ENCODE assay signal across 8 cellular contexts in the genomic region with DNA sequence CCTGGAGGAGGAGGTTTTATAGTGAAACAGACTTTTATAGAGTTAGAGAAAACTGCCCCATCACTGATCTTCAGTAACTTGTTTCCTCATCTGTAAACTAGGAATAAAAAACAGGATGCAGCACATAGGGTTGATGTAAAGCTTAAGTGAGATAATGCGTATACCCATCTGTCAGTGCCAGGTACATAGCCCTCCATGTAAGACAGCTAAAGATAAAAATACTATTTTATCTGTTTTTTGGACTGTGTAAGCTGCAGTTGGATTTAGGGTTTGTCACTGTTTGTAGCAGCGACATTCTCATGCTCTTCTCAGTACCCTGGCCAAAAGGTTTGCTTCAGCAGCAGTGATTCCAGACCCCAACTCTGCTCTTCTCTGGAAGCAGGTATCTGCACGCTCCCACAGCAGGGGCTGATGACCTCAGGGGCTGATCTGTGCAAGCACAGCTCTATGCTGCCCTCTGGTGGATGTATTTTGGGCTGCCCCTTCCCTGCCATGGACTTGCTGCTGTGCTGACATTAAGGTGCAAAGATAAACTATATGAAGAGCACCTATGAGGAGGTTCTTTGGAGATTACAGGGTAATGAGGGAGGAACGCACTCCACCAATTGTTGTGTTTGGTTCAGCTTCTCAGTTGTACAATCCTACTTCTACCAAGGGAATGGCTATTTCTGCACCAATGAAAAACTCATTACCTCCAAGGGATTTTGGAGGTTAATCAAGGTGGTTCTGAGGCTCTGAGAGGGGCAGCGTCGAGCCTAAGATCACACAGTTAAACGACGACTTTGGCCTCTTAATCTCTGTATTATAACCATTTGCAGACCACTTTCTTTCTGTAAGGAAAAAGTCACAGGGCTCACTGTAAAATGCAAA. TPM values are rescaled to one million over a fixed set of nuclear protein-coding genes. Genes with fewer than 3 reads are reported as not detected.
DNase-seq lines count a peak whose midpoint lies in the region; ATAC-seq and TF ChIP-seq lines count a peak whose summit lies in the region.

No MANE protein-coding gene starts in this region.

- peaks cover 7% of the 10 kb centered on the region for H3K4me1 Mint-ChIP-seq in central memory CD8-positive, alpha-beta T cell

- H3K4me3 ChIP-seq in AG09309 (ENCODE audit: control insufficient read depth, low read depth, low read length): no peak overlapping the region

- H3K9me3 Mint-ChIP-seq in central memory CD8-positive, alpha-beta T cell: no peaks in the 10 kb centered on the region

- TF ChIP-seq CTCF in AG09309 (IDR thresholded peaks at IDR 0.05; ENCODE audit: control insufficient read depth, insufficient read depth, low read depth, low read length, missing control alignments): peak; percentile 96

- no peak overlapping the region for H3K4me3 Mint-ChIP-seq in central memory CD8-positive, alpha-beta T cell

- ATAC-seq in GM18861 (IDR thresholded peaks at IDR 0.05; ENCODE audit: unreplicated experiment) (peak; percentile 47), HG03103 (IDR thresholded peaks at IDR 0.05; ENCODE audit: low read depth, unreplicated experiment) (peak; percentile 57), left colon (peak; percentile 90)
- ATAC-seq in activated CD4-positive, CD25-positive, alpha-beta regulatory T cell treated with anti-CD3 and anti-CD28 coated beads, Interleukin-2, amount 50 U/mL, for 24 hours: peak; percentile 69 to 77
- ATAC-seq in central memory CD8-positive, alpha-beta T cell (replicated peaks; ENCODE audit: extremely low read depth, poor library complexity, severe bottlenecking): peak; percentile 76

- H3K27ac Mint-ChIP-seq in central memory CD8-positive, alpha-beta T cell (ENCODE audit: low read depth): no peak overlapping the region

- H3K27me3 Mint-ChIP-seq in central memory CD8-positive, alpha-beta T cell: no peaks in the 10 kb centered on the region

- intact Hi-C loops in left colon (cut with DNase I, micrococcal nuclease): loop anchor here in 1 of 2 donors (5.0 to 10.0 kb wide), 2 partner anchors 820 to 903 kb away; no protein-coding TSS in a partner anchor

- H3K36me3 Mint-ChIP-seq in central memory CD8-positive, alpha-beta T cell (ENCODE audit: insufficient read depth): no peaks in the 10 kb centered on the region

- DNase-seq in AG09309 (ENCODE audit: low read depth) (peak; percentile 17), NCI-H2227 treated with DMSO at 0.1 percent for 48 hours (lab: John Stamatoyannopoulos, UW) (peak; percentile 31), left colon (peak; percentile 58 to 88)
- peak; percentile 72 to 73 for DNase-seq in central memory CD8-positive, alpha-beta T cell (ENCODE audit: low spot score in 2 of 2)
- DNase-seq in stimulated activated CD4-positive, alpha-beta T cell treated with anti-CD3 and anti-CD28 coated beads, Interleukin-4, amount 100 ng/mL, for 1 hour: peak; percentile 83

RNA-seq across cellular contexts. Expression of gene HMHB1, which starts 13.1 kb away (rescaled TPM):
- total RNA-seq in left colon: not detected

Comparison
In these comparisons a context has a peak if more than half of its experiments do, and no peak if none do; other contexts are left out.
1. DNase-seq: peak in every context shown above with its lines; median percentile 83 in stimulated activated CD4-positive, alpha-beta T cell treated with anti-CD3 and anti-CD28 coated beads, Interleukin-4, amount 100 ng/mL, for 1 hour; 73 in left colon; 72 in central memory CD8-positive, alpha-beta T cell; 31 in NCI-H2227 treated with DMSO at 0.1 percent for 48 hours; 17 in AG09309.